8 cellular contexts compared by ENCODE assay signal in genomic region chr2:99489758-99490087, GRCh38. TPM values are rescaled to one million over a fixed set of nuclear protein-coding genes. Genes with fewer than 3 reads are reported as not detected.
A peak's percentile ranks its signal among the peaks of the same experiment; 100 is the strongest.
DNase-seq lines count a peak whose midpoint lies in the region; ATAC-seq and TF ChIP-seq lines count a peak whose summit lies in the region.

Gene REV1 (minus strand): TSS chr2:99490017. CDS start chr2:99464975, 25,042 bp downstream.

- H3K27ac ChIP-seq in CD8-positive, alpha-beta memory T cell (ENCODE audit: low read depth, low read length): peak within 1 kb of the TSS; percentile 78
- peak within 1 kb of the TSS; percentile 86 to 100 (median 96) for H3K27ac ChIP-seq in dorsolateral prefrontal cortex

- CTCF ChIA-PET in CD8-positive, alpha-beta memory T cell (lab: Charles Lee): interaction anchor here (0.6 to 1.4 kb wide), 14 partner anchors 13 to 404 kb away, joined by 3 to 7 read pairs (median 4); partner anchors contain the start of genes LIPT1, MITD1, MRPL30 and TSGA10

- no peak for ATAC-seq in mucosa of descending colon
- ATAC-seq in HG03175 (IDR thresholded peaks at IDR 0.05; ENCODE audit: unreplicated experiment): no peak

- H3K4me2 ChIP-seq in Loucy (ENCODE audit: low read depth, low read length, poor library complexity, severe bottlenecking): peak within 1 kb of the TSS; percentile 95

- H3K27me3 ChIP-seq in CD8-positive, alpha-beta memory T cell (ENCODE audit: insufficient read depth, low read length, poor library complexity, severe bottlenecking): no peaks in the 10 kb centered on the region
- H3K27me3 ChIP-seq in Loucy (ENCODE audit: insufficient read depth, low read length, poor library complexity, severe bottlenecking) (no peaks in the 10 kb centered on the region), dorsolateral prefrontal cortex (no peaks in the 10 kb centered on the region)

- H3K4me3 ChIP-seq in CD8-positive, alpha-beta memory T cell (ENCODE audit: low read length): peak within 1 kb of the TSS; percentile 89
- peak within 1 kb of the TSS; percentile 91 for H3K4me3 ChIP-seq in Loucy (ENCODE audit: low read length, poor library complexity, severe bottlenecking)
- H3K4me3 ChIP-seq in dorsolateral prefrontal cortex: peak within 1 kb of the TSS; percentile 61 to 96 (median 86)
- H3K4me3 ChIP-seq in mucosa of descending colon: peak within 1 kb of the TSS; percentile 88

- peaks cover 47% of the 10 kb centered on the region for H3K79me2 ChIP-seq in Loucy (ENCODE audit: insufficient read depth, low read length)

- H3K9me2 ChIP-seq in Loucy (replicated peaks; ENCODE audit: low read depth, low read length): no peaks in the 10 kb centered on the region

- H3K36me3 ChIP-seq in CD8-positive, alpha-beta memory T cell (ENCODE audit: insufficient read depth, low read length): no peaks in the 10 kb centered on the region
- H3K36me3 ChIP-seq in Loucy (ENCODE audit: insufficient read depth, low read length) (no peaks in the 10 kb centered on the region), mucosa of descending colon (ENCODE audit: low read depth) (no peaks in the 10 kb centered on the region)

- peaks cover 0 to 8% (median 2%) of the 10 kb centered on the region in 3 donors for H3K36me3 Mint-ChIP-seq in CD8-positive, alpha-beta memory T cell

- H2AFZ ChIP-seq in Loucy (ENCODE audit: low read length): peak within 1 kb of the TSS; percentile 98

- peak within 1 kb of the TSS; percentile 79 for H3K9ac ChIP-seq in Loucy (ENCODE audit: low read depth, low read length, poor library complexity, severe bottlenecking)

- H3K27me3 Mint-ChIP-seq in CD8-positive, alpha-beta memory T cell: peaks cover 0 to 5% of the 10 kb centered on the region in 2 donors

- no peaks in the 10 kb centered on the region for H3F3A ChIP-seq in Loucy (ENCODE audit: low read depth)

- H3K4me1 ChIP-seq in CD8-positive, alpha-beta memory T cell (ENCODE audit: insufficient read depth, low read length): peaks cover 36% of the 10 kb centered on the region
- H3K4me1 ChIP-seq in Loucy (ENCODE audit: insufficient read depth, low read length, poor library complexity, severe bottlenecking) (peaks cover 42% of the 10 kb centered on the region), mucosa of descending colon (ENCODE audit: low read depth) (peaks cover 6% of the 10 kb centered on the region)

- H3K9me3 ChIP-seq in CD8-positive, alpha-beta memory T cell (ENCODE audit: low read length): no peaks in the 10 kb centered on the region
- H3K9me3 ChIP-seq in Loucy (ENCODE audit: insufficient read depth, low read depth, low read length): no peaks in the 10 kb centered on the region
- H3K9me3 ChIP-seq in mucosa of descending colon: no peaks in the 10 kb centered on the region

- DNase-seq in CD8-positive, alpha-beta memory T cell: no peak
- DNase-seq in dorsolateral prefrontal cortex (no peak), mucosa of descending colon (no peak), NCI-H69 (lab: John Stamatoyannopoulos, UW) (no peak), HPDE6-E6E7 (ENCODE audit: extremely low spot score) (no peak)
- DNase-seq in activated CD4-positive, alpha-beta T cell treated with anti-CD3 and anti-CD28 coated beads for 4 hours: no peak

- peak within 1 kb of the TSS; percentile 96 to 100 (median 98) for H3K27ac Mint-ChIP-seq in CD8-positive, alpha-beta memory T cell

- no peak for TF ChIP-seq CTCF in Loucy (conservative IDR thresholded peaks at IDR 0.05; ENCODE audit: low read length)
- TF ChIP-seq CTCF in dorsolateral prefrontal cortex (IDR thresholded peaks at IDR 0.05 in 54 of 56, conservative IDR thresholded peaks at IDR 0.05 in 2 of 56; ENCODE audit: low read depth in 1 of 56, partially characterized antibody in 56 of 56): no peak
- no peak for TF ChIP-seq CTCF in mucosa of descending colon (IDR thresholded peaks at IDR 0.05)

- peaks cover 41 to 50% (median 44%) of the 10 kb centered on the region in 3 donors for H3K4me1 Mint-ChIP-seq in CD8-positive, alpha-beta memory T cell

- H3K4me3 Mint-ChIP-seq in CD8-positive, alpha-beta memory T cell: peak within 1 kb of the TSS; percentile 93 to 99 (median 97)

- no peaks in the 10 kb centered on the region for H3K9me3 Mint-ChIP-seq in CD8-positive, alpha-beta memory T cell

- peaks cover 43% of the 10 kb centered on the region for H4K20me1 ChIP-seq in Loucy (ENCODE audit: insufficient read depth, low read length, poor library complexity, severe bottlenecking)

- intact Hi-C loops in dorsolateral prefrontal cortex (cut with DNase I) (loop anchor here (1.0 to 10.0 kb wide), 6 partner anchors 55 to 309 kb away; partner anchors contain the start of genes MITD1 (in 2 of the 2), MRPL30 (in 2 of the 2), EIF5B (in 1 of the 2) and TXNDC9 (in 1 of the 2)), mucosa of descending colon (cut with DNase I, micrococcal nuclease) (loop anchor here in 1 of 2 donors (10.0 kb wide), 1 partner anchor 155 kb away; the partner anchor contains the start of genes EIF5B and TXNDC9)

- POLR2A ChIA-PET in CD8-positive, alpha-beta memory T cell (lab: Charles Lee): interaction anchor here (0.7 to 1.0 kb wide), 2 partner anchors 110 to 153 kb away, joined by 3 to 10 read pairs; partner anchors contain the start of genes EIF5B and TXNDC9

RNA-seq across cellular contexts. Expression of gene REV1, which starts in this region (rescaled TPM):
- total RNA-seq in CD8-positive, alpha-beta memory T cell: 10 to 100 TPM; 30.0 to 30.8 TPM
- 25.5 TPM for polyA plus RNA-seq in CD8-positive, alpha-beta memory T cell
- 10 to 100 TPM; 47.8 to 91.4 (median 67.5) TPM for total RNA-seq in dorsolateral prefrontal cortex
- total RNA-seq in mucosa of descending colon: 10 to 100 TPM; 40.2 to 53.4 (median 50.7) TPM
